Comparison of ENCODE assay signal across 22 cellular contexts in genomic region chr5:149389552-149390495, GRCh38. TPM values are rescaled to one million over a fixed set of nuclear protein-coding genes. Genes with fewer than 3 reads are reported as not detected.
A peak's percentile ranks its signal among the peaks of the same experiment; 100 is the strongest.
DNase-seq lines count a peak whose midpoint lies in the region; ATAC-seq, FAIRE-seq and TF ChIP-seq lines count a peak whose summit lies in the region.
"Had no signal": no experiment of that assay in that cellular context is flagged by ENCODE, and none has a peak within 500 bp of the region (broad histone marks: within the 10 kb centered on the region; RNA-seq: fewer than 3 reads in every experiment).

No MANE protein-coding gene starts in this region.

- H3K36me3 Mint-ChIP-seq in glutamatergic neuron (ENCODE audit: unreplicated experiment): peaks cover 4% of the 10 kb centered on the region
- no peaks in the 10 kb centered on the region for H3K36me3 Mint-ChIP-seq in effector memory CD8-positive, alpha-beta T cell (ENCODE audit: insufficient read depth)
- H3K36me3 Mint-ChIP-seq: activated CD4-positive, alpha-beta memory T cell treated with anti-CD3 and anti-CD28 coated beads for 36 hours; activated naive CD4-positive, alpha-beta T cell treated with anti-CD3 and anti-CD28 coated beads, Interleukin-2, amount 50 U/mL, for 24 hours; brain; CD4-positive, alpha-beta memory T cell; stimulated activated naive B cell treated with anti-CD40 and anti-IgM and Interleukin-4, amounts not matched to agents 10 μg/mL and 1 μg/mL and 100 μg/mL, for 72 hours had no signal

- peaks cover 2% of the 10 kb centered on the region for H3K27me3 Mint-ChIP-seq in glutamatergic neuron (ENCODE audit: unreplicated experiment)
- H3K27me3 Mint-ChIP-seq in effector memory CD8-positive, alpha-beta T cell: peaks cover 6 to 18% of the 10 kb centered on the region in 2 donors
- H3K27me3 Mint-ChIP-seq: activated CD4-positive, alpha-beta memory T cell treated with anti-CD3 and anti-CD28 coated beads for 36 hours; activated naive CD4-positive, alpha-beta T cell treated with anti-CD3 and anti-CD28 coated beads, Interleukin-2, amount 50 U/mL, for 24 hours; brain; stimulated activated naive B cell treated with anti-CD40 and anti-IgM and Interleukin-4, amounts not matched to agents 10 μg/mL and 1 μg/mL and 100 μg/mL, for 72 hours had no signal

- WGBS in lung, 2 donors: 85 to 88% methylated on average over 11 of the region's 11 CpGs

- no peak overlapping the region for H3K9ac ChIP-seq in rectal smooth muscle tissue (ENCODE audit: low read length)
- H3K9ac ChIP-seq: parathyroid adenoma had no signal

- H3K79me2 ChIP-seq in ACC112 (ENCODE audit: control insufficient read depth, insufficient read depth, low read length, unreplicated experiment): no peaks in the 10 kb centered on the region
- H3K79me2 ChIP-seq: parathyroid adenoma had no signal

- no peaks in the 10 kb centered on the region for H3K27me3 ChIP-seq in ACC112 (ENCODE audit: insufficient read depth, low read length)
- no peaks in the 10 kb centered on the region for H3K27me3 ChIP-seq in lung (ENCODE audit: control insufficient read depth, insufficient read depth)
- H3K27me3 ChIP-seq in rectal smooth muscle tissue (ENCODE audit: control insufficient read depth, insufficient read depth, low read length): no peaks in the 10 kb centered on the region
- H3K27me3 ChIP-seq: dorsolateral prefrontal cortex had no signal

- H3K4me1 ChIP-seq in ACC112 (ENCODE audit: control insufficient read depth, insufficient read depth, low read length, unreplicated experiment) (peaks cover 17% of the 10 kb centered on the region), lung (ENCODE audit: control insufficient read depth in 2 of 2, insufficient read depth in 2 of 2, low read length in 2 of 2) (peaks cover 0 to 5% of the 10 kb centered on the region in 2 donors), rectal smooth muscle tissue (ENCODE audit: control insufficient read depth, insufficient read depth, low read length) (peaks cover 59% of the 10 kb centered on the region)
- H3K4me1 ChIP-seq: parathyroid adenoma had no signal

- no peak overlapping the region for H3K4me3 Mint-ChIP-seq in glutamatergic neuron (ENCODE audit: unreplicated experiment)
- no peak overlapping the region for H3K4me3 Mint-ChIP-seq in effector memory CD8-positive, alpha-beta T cell
- H3K4me3 Mint-ChIP-seq: activated CD4-positive, alpha-beta memory T cell treated with anti-CD3 and anti-CD28 coated beads for 36 hours; activated naive CD4-positive, alpha-beta T cell treated with anti-CD3 and anti-CD28 coated beads, Interleukin-2, amount 50 U/mL, for 24 hours; activated T-cell treated with anti-CD3 and anti-CD28 coated beads, Interleukin-2, amount 50 U/mL, for 4 hours; brain; CD4-positive, alpha-beta memory T cell; stimulated activated naive B cell treated with anti-CD40 and anti-IgM and Interleukin-4, amounts not matched to agents 10 μg/mL and 1 μg/mL and 100 μg/mL, for 72 hours had no signal

- H3K9me3 ChIP-seq in lung (ENCODE audit: control insufficient read depth in 2 of 2, insufficient read depth in 1 of 2, low read length in 1 of 2): no peaks in the 10 kb centered on the region

- no peak for ATAC-seq in lung (ENCODE audit: insufficient read depth, low FRiP score)
- no peak for ATAC-seq in HG03280 (IDR thresholded peaks at IDR 0.05; ENCODE audit: unreplicated experiment)
- ATAC-seq in effector memory CD8-positive, alpha-beta T cell (replicated peaks): no peak
- ATAC-seq: activated T-cell treated with anti-CD3 and anti-CD28 coated beads, Interleukin-2, amount 50 U/mL, for 4 hours had no signal

- H3K36me3 ChIP-seq in ACC112 (ENCODE audit: insufficient read depth, low read length): no peaks in the 10 kb centered on the region
- H3K36me3 ChIP-seq in lung (ENCODE audit: control insufficient read depth in 2 of 2, insufficient read depth in 2 of 2, low read length in 2 of 2): no peaks in the 10 kb centered on the region
- no peaks in the 10 kb centered on the region for H3K36me3 ChIP-seq in rectal smooth muscle tissue (ENCODE audit: control insufficient read depth, insufficient read depth, low read length)

- peaks cover 7% of the 10 kb centered on the region for H3K4me1 Mint-ChIP-seq in glutamatergic neuron (ENCODE audit: low read depth, unreplicated experiment)
- H3K4me1 Mint-ChIP-seq in effector memory CD8-positive, alpha-beta T cell (ENCODE audit: low read depth in 2 of 2): no peaks in the 10 kb centered on the region
- H3K4me1 Mint-ChIP-seq: activated naive CD4-positive, alpha-beta T cell treated with anti-CD3 and anti-CD28 coated beads, Interleukin-2, amount 50 U/mL, for 24 hours; CD4-positive, alpha-beta memory T cell; stimulated activated naive B cell treated with anti-CD40 and anti-IgM and Interleukin-4, amounts not matched to agents 10 μg/mL and 1 μg/mL and 100 μg/mL, for 72 hours had no signal

- H3K4me3 ChIP-seq in ACC112 (ENCODE audit: low read depth, low read length) (no peak overlapping the region), lung (no peak overlapping the region), rectal smooth muscle tissue (ENCODE audit: low read length) (no peak overlapping the region)
- H3K4me3 ChIP-seq: dorsolateral prefrontal cortex had no signal

- no peak overlapping the region for H3K27ac Mint-ChIP-seq in glutamatergic neuron (ENCODE audit: unreplicated experiment)
- no peak overlapping the region for H3K27ac Mint-ChIP-seq in effector memory CD8-positive, alpha-beta T cell
- H3K27ac Mint-ChIP-seq: activated CD4-positive, alpha-beta memory T cell treated with anti-CD3 and anti-CD28 coated beads for 36 hours; activated naive CD4-positive, alpha-beta T cell treated with anti-CD3 and anti-CD28 coated beads, Interleukin-2, amount 50 U/mL, for 24 hours; brain; CD4-positive, alpha-beta memory T cell; stimulated activated naive B cell treated with anti-CD40 and anti-IgM and Interleukin-4, amounts not matched to agents 10 μg/mL and 1 μg/mL and 100 μg/mL, for 72 hours had no signal

- peak overlapping the region; percentile 25 for H2AFZ ChIP-seq in ACC112 (ENCODE audit: low read length, unreplicated experiment)
- H2AFZ ChIP-seq: parathyroid adenoma had no signal

- TF ChIP-seq CTCF in lung (IDR thresholded peaks at IDR 0.05; ENCODE audit: control extremely low read depth, extremely low read depth) (no peak), glutamatergic neuron (IDR thresholded peaks at IDR 0.05; ENCODE audit: partially characterized antibody, unreplicated experiment) (no peak)

- DNase-seq in NCI-H82 treated with DMSO at 0.1 percent for 48 hours (lab: John Stamatoyannopoulos, UW; ENCODE audit: unreplicated experiment) (peak; percentile 95), lung (ENCODE audit: low spot score) (no peak), glutamatergic neuron (no peak), HTR-8/SVneo (ENCODE audit: insufficient read length, low spot score) (no peak)
- no peak for DNase-seq in effector memory CD8-positive, alpha-beta T cell
- DNase-seq: activated CD4-positive, alpha-beta memory T cell treated with anti-CD3 and anti-CD28 coated beads for 36 hours; activated T-cell treated with anti-CD3 and anti-CD28 coated beads, Interleukin-2, amount 50 U/mL, for 4 hours; CD4-positive, alpha-beta memory T cell; dorsolateral prefrontal cortex; erythroblast; head of caudate nucleus; kidney; stimulated activated naive B cell treated with anti-CD40 and anti-IgM and Interleukin-4, amounts not matched to agents 10 μg/mL and 1 μg/mL and 100 μg/mL, for 72 hours had no signal

- H3K27ac ChIP-seq in ACC112 (ENCODE audit: low read depth, low read length) (no peak overlapping the region), lung (ENCODE audit: low read depth in 1 of 2, low read length in 1 of 2) (peak overlapping the region; percentile 4 to 28), rectal smooth muscle tissue (ENCODE audit: low read depth, low read length) (peak overlapping the region; percentile 99)
- H3K27ac ChIP-seq: parathyroid adenoma, RWPE1, VCaP had no signal

- no peak for FAIRE-seq in HTR-8/SVneo (lab: Jason Lieb, UNC)
- FAIRE-seq: kidney had no signal

- peaks cover 7% of the 10 kb centered on the region for H3K9me3 Mint-ChIP-seq in glutamatergic neuron (ENCODE audit: unreplicated experiment)
- no peaks in the 10 kb centered on the region for H3K9me3 Mint-ChIP-seq in effector memory CD8-positive, alpha-beta T cell
- H3K9me3 Mint-ChIP-seq: activated CD4-positive, alpha-beta memory T cell treated with anti-CD3 and anti-CD28 coated beads for 36 hours; activated naive CD4-positive, alpha-beta T cell treated with anti-CD3 and anti-CD28 coated beads, Interleukin-2, amount 50 U/mL, for 24 hours; activated T-cell treated with anti-CD3 and anti-CD28 coated beads, Interleukin-2, amount 50 U/mL, for 4 hours; CD4-positive, alpha-beta memory T cell; stimulated activated naive B cell treated with anti-CD40 and anti-IgM and Interleukin-4, amounts not matched to agents 10 μg/mL and 1 μg/mL and 100 μg/mL, for 72 hours had no signal

RNA-seq across cellular contexts. Expression of gene IL17B, which starts 10.7 kb away (rescaled TPM):
- total RNA-seq in lung (1 to 10 TPM in 1 of 2 donors, under 1 TPM in 1; 0.34 to 1.3 TPM), glutamatergic neuron (ENCODE audit: unreplicated experiment) (0.88 TPM)
- polyA plus RNA-seq in lung: under 1 TPM; 0.26 to 0.44 TPM
- total RNA-seq: activated CD4-positive, alpha-beta memory T cell treated with anti-CD3 and anti-CD28 coated beads for 36 hours; activated T-cell treated with anti-CD3 and anti-CD28 coated beads, Interleukin-2, amount 50 U/mL, for 4 hours; CD4-positive, alpha-beta memory T cell; HT1080 had no signal
- polyA plus RNA-seq: CD4-positive, alpha-beta memory T cell had no signal

RNA-seq across cellular contexts. Expression of gene PCYOX1L, which starts 32.0 kb away (rescaled TPM):
- total RNA-seq in lung (1 to 10 TPM; 7.9 to 9.3 TPM), glutamatergic neuron (ENCODE audit: unreplicated experiment) (25.4 TPM)
- 1 to 10 TPM; 4.8 to 6.8 TPM for polyA plus RNA-seq in lung

RNA-seq across cellular contexts. Expression of gene GRPEL2, which starts 44.5 kb away (rescaled TPM):
- total RNA-seq in lung: 10 to 100 TPM; 19.2 to 20.2 TPM
- 10 to 100 TPM in 1 of 2 donors, 1 to 10 TPM in 1; 6.6 to 12.7 TPM for polyA plus RNA-seq in lung
- total RNA-seq in glutamatergic neuron (ENCODE audit: unreplicated experiment): 34.7 TPM
